In genomic region chr10:6023661-6024333, GRCh38 we compare ENCODE assay signal across 25 cellular contexts. TPM values are rescaled to one million over a fixed set of nuclear protein-coding genes. Genes with fewer than 3 reads are reported as not detected.
DNase-seq lines count a peak whose midpoint lies in the region; ATAC-seq and TF ChIP-seq lines count a peak whose summit lies in the region.
"Had no signal": no experiment of that assay in that cellular context is flagged by ENCODE, and none has a peak within 500 bp of the region (broad histone marks: within the 10 kb centered on the region; RNA-seq: fewer than 3 reads in every experiment).

No MANE protein-coding gene starts in this region.

- no peak for DNase-seq in activated CD4-positive, alpha-beta memory T cell treated with anti-CD3 and anti-CD28 coated beads for 36 hours
- no peak for DNase-seq in activated CD4-positive, alpha-beta memory T cell treated with anti-CD3 and anti-CD28 coated beads, Interleukin-2, amount 10 ng/mL, durations not matched to agents 7 days and 5 days
- DNase-seq in GM23248 (peak; percentile 97), epithelial cell of esophagus (ENCODE audit: low read depth) (peak; percentile 6), left lobe of liver (ENCODE audit: low spot score) (no peak)
- DNase-seq in stimulated activated CD8-positive, alpha-beta memory T cell treated with anti-CD3 and anti-CD28 coated beads, Interleukin-4, amount 100 ng/mL, for 48 hours: peak; percentile 24
- DNase-seq in stimulated activated CD4-positive, alpha-beta T cell treated with anti-CD3 and anti-CD28 coated beads, Interleukin-15, amount 100 ng/mL, for 24 hours: no peak
- DNase-seq: activated CD4-positive, alpha-beta T cell treated with anti-CD3 and anti-CD28 coated beads, Interleukin-2, amount 50 U/mL, for 1 hour; C1 segment of cervical spinal cord; effector CD4-positive, alpha-beta T cell; heart right ventricle; NCI-H1417 treated with DMSO at 0.1 percent for 48 hours; NCI-H2171 treated with DMSO at 0.1 percent for 48 hours; NCI-H82; OCI-M1; SHP77 treated with DMSO at 0.1 percent for 48 hours; stimulated activated naive CD4-positive, alpha-beta T cell treated with Interleukin-2 at 50 U/mL for 16 hours; T-helper 1 cell; transverse colon had no signal

- H3K4me2 ChIP-seq in GM23248 (ENCODE audit: unreplicated experiment): peak overlapping the region; percentile 25

- H3K9me3 Mint-ChIP-seq in activated CD4-positive, alpha-beta memory T cell treated with anti-CD3 and anti-CD28 coated beads for 36 hours: no peaks in the 10 kb centered on the region
- no peaks in the 10 kb centered on the region for H3K9me3 Mint-ChIP-seq in activated CD4-positive, alpha-beta memory T cell treated with anti-CD3 and anti-CD28 coated beads, Interleukin-2, amount 10 ng/mL, durations not matched to agents 7 days and 5 days
- H3K9me3 Mint-ChIP-seq: central memory CD8-positive, alpha-beta T cell had no signal

- no peaks in the 10 kb centered on the region for H3K27me3 ChIP-seq in GM23248 (replicated peaks; ENCODE audit: insufficient read depth)
- H3K27me3 ChIP-seq: heart right ventricle, neutrophil, right atrium auricular region, transverse colon had no signal

- peaks cover 13% of the 10 kb centered on the region; the same call in 1 of the 2 replicates for H3K4me1 ChIP-seq in GM23248 (ENCODE audit: insufficient read depth)
- H3K4me1 ChIP-seq: right atrium auricular region, transverse colon had no signal

- H3K27ac Mint-ChIP-seq in activated CD4-positive, alpha-beta memory T cell treated with anti-CD3 and anti-CD28 coated beads for 36 hours: peak overlapping the region; percentile 23
- H3K27ac Mint-ChIP-seq in activated CD4-positive, alpha-beta memory T cell treated with anti-CD3 and anti-CD28 coated beads, Interleukin-2, amount 10 ng/mL, durations not matched to agents 7 days and 5 days: no peak overlapping the region

- peak overlapping the region; percentile 59 for H3K9ac ChIP-seq in GM23248

- H3K9me2 ChIP-seq in GM23248 (ENCODE audit: insufficient read depth): no peaks in the 10 kb centered on the region

- H3F3A ChIP-seq in GM23248 (ENCODE audit: insufficient read depth): peaks cover 22% of the 10 kb centered on the region

- in situ Hi-C loops in GM23248 (cut with MboI): no loop called here

- H3K36me3 ChIP-seq in GM23248 (ENCODE audit: low read depth): no peaks in the 10 kb centered on the region
- H3K36me3 ChIP-seq: neutrophil, right atrium auricular region, transverse colon had no signal

- peaks cover 53% of the 10 kb centered on the region for H3K4me1 Mint-ChIP-seq in activated CD4-positive, alpha-beta memory T cell treated with anti-CD3 and anti-CD28 coated beads for 36 hours (ENCODE audit: low read depth)
- H3K4me1 Mint-ChIP-seq in activated CD4-positive, alpha-beta memory T cell treated with anti-CD3 and anti-CD28 coated beads, Interleukin-2, amount 10 ng/mL, durations not matched to agents 7 days and 5 days: peaks cover 61% of the 10 kb centered on the region
- H3K4me1 Mint-ChIP-seq: central memory CD8-positive, alpha-beta T cell had no signal

- WGBS in GM23248 (ENCODE audit: low coverage in 1 of 2, low lambda C conversion rate in 2 of 2, missing lambda C conversion rate in 2 of 2), 2 experiments: 11 to 14% methylated on average over 12 of the region's 12 CpGs

- POLR2A ChIA-PET in activated CD4-positive, alpha-beta memory T cell treated with anti-CD3 and anti-CD28 coated beads for 36 hours (lab: Charles Lee): no interaction called here
- POLR2A ChIA-PET in activated CD4-positive, alpha-beta memory T cell treated with anti-CD3 and anti-CD28 coated beads, Interleukin-2, amount 10 ng/mL, durations not matched to agents 7 days and 5 days (lab: Charles Lee): interaction anchor here (1.2 kb wide), 1 partner anchor 29 kb away, joined by 3 read pairs; no protein-coding TSS in a partner anchor

- peaks cover 97% of the 10 kb centered on the region for H3K36me3 Mint-ChIP-seq in activated CD4-positive, alpha-beta memory T cell treated with anti-CD3 and anti-CD28 coated beads for 36 hours
- peaks cover 95% of the 10 kb centered on the region for H3K36me3 Mint-ChIP-seq in activated CD4-positive, alpha-beta memory T cell treated with anti-CD3 and anti-CD28 coated beads, Interleukin-2, amount 10 ng/mL, durations not matched to agents 7 days and 5 days (ENCODE audit: low read depth)

- H4K20me1 ChIP-seq in GM23248 (ENCODE audit: insufficient read depth): no peaks in the 10 kb centered on the region

- H3K79me2 ChIP-seq in GM23248 (ENCODE audit: insufficient read depth): no peaks in the 10 kb centered on the region

- ATAC-seq in left lobe of liver (no peak), GM21360 (IDR thresholded peaks at IDR 0.05; ENCODE audit: unreplicated experiment) (no peak)
- ATAC-seq: heart right ventricle, HepG2 had no signal

- H3K4me3 ChIP-seq in GM23248 (peak overlapping the region; percentile 4; the same call in 1 of the 2 replicates), epithelial cell of esophagus (ENCODE audit: low read length) (no peak overlapping the region)
- H3K4me3 ChIP-seq: heart right ventricle, right atrium auricular region, transverse colon had no signal

- no peak overlapping the region for H3K4me3 Mint-ChIP-seq in activated CD4-positive, alpha-beta memory T cell treated with anti-CD3 and anti-CD28 coated beads for 36 hours
- H3K4me3 Mint-ChIP-seq in activated CD4-positive, alpha-beta memory T cell treated with anti-CD3 and anti-CD28 coated beads, Interleukin-2, amount 10 ng/mL, durations not matched to agents 7 days and 5 days: no peak overlapping the region
- H3K4me3 Mint-ChIP-seq: central memory CD8-positive, alpha-beta T cell had no signal

- H3K27ac ChIP-seq in GM23248: peak overlapping the region; percentile 84
- H3K27ac ChIP-seq: heart right ventricle, neutrophil, right atrium auricular region had no signal

- TF ChIP-seq CTCF in epithelial cell of esophagus (IDR thresholded peaks at IDR 0.05; ENCODE audit: insufficient read depth, low read depth, low read length, missing control alignments): no peak

- H3K27me3 Mint-ChIP-seq in activated CD4-positive, alpha-beta memory T cell treated with anti-CD3 and anti-CD28 coated beads for 36 hours: no peaks in the 10 kb centered on the region
- no peaks in the 10 kb centered on the region for H3K27me3 Mint-ChIP-seq in activated CD4-positive, alpha-beta memory T cell treated with anti-CD3 and anti-CD28 coated beads, Interleukin-2, amount 10 ng/mL, durations not matched to agents 7 days and 5 days
- H3K27me3 Mint-ChIP-seq: central memory CD8-positive, alpha-beta T cell had no signal

- intact Hi-C loops in activated CD4-positive, alpha-beta memory T cell treated with anti-CD3 and anti-CD28 coated beads for 36 hours (cut with micrococcal nuclease): no loop called here

- CTCF ChIA-PET in activated CD4-positive, alpha-beta memory T cell treated with anti-CD3 and anti-CD28 coated beads for 36 hours (lab: Charles Lee): interaction anchor here (0.9 to 1.6 kb wide), 2 partner anchors 10 to 11 kb away, joined by 3 to 6 read pairs; no protein-coding TSS in a partner anchor
- CTCF ChIA-PET in activated CD4-positive, alpha-beta memory T cell treated with anti-CD3 and anti-CD28 coated beads, Interleukin-2, amount 10 ng/mL, durations not matched to agents 7 days and 5 days (lab: Charles Lee): interaction anchor here (0.8 kb wide), 1 partner anchor 9 kb away, joined by 3 read pairs; no protein-coding TSS in a partner anchor

- 0 out of 2 replicates have a peak overlapping the region, but pooled peaks have one; percentile 30 for H2AFZ ChIP-seq in GM23248

- H3K9me3 ChIP-seq in GM23248 (ENCODE audit: low read depth): no peaks in the 10 kb centered on the region
- H3K9me3 ChIP-seq: heart right ventricle, neutrophil, right atrium auricular region, transverse colon had no signal

RNA-seq across cellular contexts. Expression of gene IL2RA, which starts 38.4 kb away (rescaled TPM):
- 100 to 1,000 TPM; 961 to 988 TPM for total RNA-seq in activated CD4-positive, alpha-beta memory T cell treated with anti-CD3 and anti-CD28 coated beads for 36 hours
- total RNA-seq in activated CD4-positive, alpha-beta memory T cell treated with anti-CD3 and anti-CD28 coated beads, Interleukin-2, amount 10 ng/mL, durations not matched to agents 7 days and 5 days: 100 to 1,000 TPM; 437 to 446 TPM
- not detected in 2 replicates for total RNA-seq in GM23248 (2014; rRNA removed; shearing (Covaris generic))
- polyA plus RNA-seq in GM23248 (2016; fragmentation: Nextera tagmentation; extraction: Ambion mirVana): not detected in 2 replicates
- 1.3 TPM for total RNA-seq in left lobe of liver
- total RNA-seq: A172, HepG2 had no signal
- polyA plus RNA-seq: HepG2 had no signal

RNA-seq across cellular contexts. Expression of gene IL15RA, which starts 46.5 kb away (rescaled TPM):
- 10 to 100 TPM; 20.1 to 20.2 TPM for total RNA-seq in activated CD4-positive, alpha-beta memory T cell treated with anti-CD3 and anti-CD28 coated beads for 36 hours
- 10 to 100 TPM; 22.1 to 24.5 TPM for total RNA-seq in activated CD4-positive, alpha-beta memory T cell treated with anti-CD3 and anti-CD28 coated beads, Interleukin-2, amount 10 ng/mL, durations not matched to agents 7 days and 5 days
- total RNA-seq in GM23248 (2014; rRNA removed; shearing (Covaris generic)): 0.89 and 7.0 TPM in 2 replicates
- 4.0 and 4.9 TPM in 2 replicates for polyA plus RNA-seq in GM23248 (2016; fragmentation: Nextera tagmentation; extraction: Ambion mirVana)
- 8.4 TPM for total RNA-seq in left lobe of liver

Comparison
In these comparisons a context has a peak if more than half of its experiments do, and no peak if none do; other contexts are left out.
1. DNase-seq: peak in GM23248 (single experiment), epithelial cell of esophagus (single experiment) and stimulated activated CD8-positive, alpha-beta memory T cell treated with anti-CD3 and anti-CD28 coated beads, Interleukin-4, amount 100 ng/mL, for 48 hours (single experiment); none in activated CD4-positive, alpha-beta memory T cell treated with anti-CD3 and anti-CD28 coated beads for 36 hours (single experiment), activated CD4-positive, alpha-beta memory T cell treated with anti-CD3 and anti-CD28 coated beads, Interleukin-2, amount 10 ng/mL, durations not matched to agents 7 days and 5 days (single experiment), stimulated activated CD4-positive, alpha-beta T cell treated with anti-CD3 and anti-CD28 coated beads, Interleukin-15, amount 100 ng/mL, for 24 hours (single experiment) and left lobe of liver (single experiment).
2. RNA of gene IL2RA, which starts 38.4 kb away (total RNA-seq): 961 to 988 TPM in activated CD4-positive, alpha-beta memory T cell treated with anti-CD3 and anti-CD28 coated beads for 36 hours and 437 to 446 TPM in activated CD4-positive, alpha-beta memory T cell treated with anti-CD3 and anti-CD28 coated beads, Interleukin-2, amount 10 ng/mL, durations not matched to agents 7 days and 5 days; 1.3 TPM in left lobe of liver (single experiment) and not detected in GM23248; every median in the first group is over 100 times any median in the second.